In genomic region chr1:114511048-114511785, GRCh38 we compare ENCODE assay signal across 8 cellular contexts. TPM values are rescaled to one million over a fixed set of nuclear protein-coding genes. Genes with fewer than 3 reads are reported as not detected.
A peak's percentile ranks its signal among the peaks of the same experiment; 100 is the strongest.
DNase-seq lines count a peak whose midpoint lies in the region; ATAC-seq and FAIRE-seq lines count a peak whose summit lies in the region.

Gene TRIM33 (minus strand): TSS chr1:114511203. CDS start chr1:114511076, 127 bp downstream.

- under 1% methylated on average over 87 of the region's 87 CpGs for WGBS in right cardiac atrium

- H3K9me3 ChIP-seq in right cardiac atrium (ENCODE audit: control insufficient read depth, low read length), result no peaks in the 10 kb centered on the region

- peak; percentile 83 for FAIRE-seq in urothelium cell line (lab: Jason Lieb, UNC)

- H3K4me1 ChIP-seq in right cardiac atrium (ENCODE audit: control insufficient read depth, insufficient read depth, low read length), result peaks cover 9% of the 10 kb centered on the region

- peak within 1 kb of the TSS; percentile 75 for H3K27ac ChIP-seq in right cardiac atrium (ENCODE audit: low read length)

- ATAC-seq in GM18502 (IDR thresholded peaks at IDR 0.05; ENCODE audit: poor library complexity, unreplicated experiment) (peak; percentile 79), HG02938 (IDR thresholded peaks at IDR 0.05; ENCODE audit: unreplicated experiment) (peak; percentile 69), right cardiac atrium (peak; percentile 96 to 97)

- no peaks in the 10 kb centered on the region for H3K27me3 ChIP-seq in right cardiac atrium (ENCODE audit: control insufficient read depth, insufficient read depth)

- peak within 1 kb of the TSS; percentile 65 for H3K4me3 ChIP-seq in right cardiac atrium (ENCODE audit: low read length)

- DNase-seq in NCI-H1694 treated with DMSO at 0.1 percent for 48 hours (lab: John Stamatoyannopoulos, UW) (peak; percentile 87), anterior cingulate cortex (lab: John Stamatoyannopoulos, UW) (peak; percentile 27 to 93 (median 86)), right cardiac atrium (peak; percentile 94 to 97 (median 97)), pulmonary artery endothelial cell (ENCODE audit: low read depth, low spot score) (peak; percentile 79), urothelium cell line (ENCODE audit: low spot score) (peak; percentile 97)

- intact Hi-C loops in T-helper 2 cell treated with Interferon-gamma antibody and Interleukin-4, amounts not matched to agents 100 ng/mL and 5 ng/mL, for 36 hours (cut with micrococcal nuclease), result loop anchor here (1.0 to 2.0 kb wide), 8 partner anchors 28 to 588 kb away; partner anchors contain the start of genes BCAS2, CSDE1, DENND2C and NRAS
- intact Hi-C loops in right cardiac atrium (cut with DNase I), result no loop called here

RNA-seq across cellular contexts. Expression of gene TRIM33, which starts in this region (rescaled TPM):
- 39.6 and 41.6 TPM in 2 replicates for total RNA-seq in T-helper 2 cell treated with Interferon-gamma antibody and Interleukin-4, amounts not matched to agents 100 ng/mL and 5 ng/mL, for 36 hours
- 10 to 100 TPM; 17.8 to 23.2 (median 18.5) TPM for total RNA-seq in right cardiac atrium
- polyA plus RNA-seq in right cardiac atrium, result 5.2 TPM
- total RNA-seq in pulmonary artery endothelial cell, result 28.4 and 29.7 TPM in 2 replicates

Comparison
In these comparisons a context has a peak if more than half of its experiments do, and no peak if none do; other contexts are left out.
1. Peak in every context shown above with its lines: DNase-seq, ATAC-seq, H3K4me3 ChIP-seq and H3K27ac ChIP-seq.